ENCODE assay signal across 8 cellular contexts in genomic region chr6:89079611-89080213, GRCh38. TPM values are rescaled to one million over a fixed set of nuclear protein-coding genes. Genes with fewer than 3 reads are reported as not detected.
DNase-seq lines count a peak whose midpoint lies in the region; ATAC-seq and TF ChIP-seq lines count a peak whose summit lies in the region.

No MANE protein-coding gene starts in this region.

- DNase-seq in GM04503 (ENCODE audit: low read depth), result peak; percentile 24
- no peak for DNase-seq in LNCaP clone FGC (ENCODE audit: low read depth)
- DNase-seq in UCSD-AML1 (lab: John Stamatoyannopoulos, UW; ENCODE audit: unreplicated experiment), result peak; percentile 14
- DNase-seq in brain microvascular endothelial cell, result peak; percentile 49

- in situ Hi-C loops in brain microvascular endothelial cell (cut with HindIII; ENCODE audit: low pct_ligation_motif_present, low sequenced_read_pairs), result no loop called here

- no peak for TF ChIP-seq CTCF in LNCaP clone FGC (IDR thresholded peaks at IDR 0.05; ENCODE audit: control insufficient read depth, extremely low read depth, insufficient read depth)
- no peak for TF ChIP-seq CTCF in brain microvascular endothelial cell (IDR thresholded peaks at IDR 0.05; ENCODE audit: low read depth, low read length, missing control alignments)

- peak overlapping the region; percentile 92 for H3K4me2 ChIP-seq in skeletal muscle satellite cell (ENCODE audit: low read length)

- ATAC-seq in HG03095 (IDR thresholded peaks at IDR 0.05; ENCODE audit: unreplicated experiment) (no peak), GM18505 (IDR thresholded peaks at IDR 0.05; ENCODE audit: unreplicated experiment) (no peak)

- no peak for TF ChIP-seq POLR2A in GM18505 (IDR thresholded peaks at IDR 0.05; ENCODE audit: borderline replicate concordance, extremely low read depth, insufficient read depth, insufficient read length)

- peaks cover 2% of the 10 kb centered on the region for H3K36me3 ChIP-seq in brain microvascular endothelial cell (replicated peaks)
- peaks cover 17% of the 10 kb centered on the region for H3K36me3 ChIP-seq in iPS-20b (ENCODE audit: insufficient read depth, low read depth, low read length)
- H3K36me3 ChIP-seq in skeletal muscle satellite cell (ENCODE audit: insufficient read depth, low read length), result peaks cover 18% of the 10 kb centered on the region

- H3K27ac ChIP-seq in brain microvascular endothelial cell, result peak overlapping the region; percentile 95
- H3K27ac ChIP-seq in iPS-20b (ENCODE audit: low read length), result no peak overlapping the region

- H3K4me1 ChIP-seq in iPS-20b (ENCODE audit: insufficient read depth, low read length) (peaks cover 27% of the 10 kb centered on the region), skeletal muscle satellite cell (ENCODE audit: control insufficient read depth, insufficient read depth, low read length) (peaks cover 19% of the 10 kb centered on the region)

- H3K4me3 ChIP-seq in LNCaP clone FGC (ENCODE audit: low read depth, low read length) (peak overlapping the region; percentile 80), brain microvascular endothelial cell (ENCODE audit: low read depth, low read length) (peak overlapping the region; percentile 78), iPS-20b (ENCODE audit: low read length) (peak overlapping the region; percentile 70), skeletal muscle satellite cell (ENCODE audit: low read length) (peak overlapping the region; percentile 97)

- H3K9me3 ChIP-seq in iPS-20b (ENCODE audit: insufficient read depth, low read depth, low read length) (no peaks in the 10 kb centered on the region), skeletal muscle satellite cell (replicated peaks; ENCODE audit: low read length) (no peaks in the 10 kb centered on the region)

- H3K9ac ChIP-seq in iPS-20b (ENCODE audit: low read depth, low read length), result peak overlapping the region; percentile 65; the same call in 1 of the 2 replicates
- H3K9ac ChIP-seq in skeletal muscle satellite cell (ENCODE audit: low read depth, low read length), result peak overlapping the region; percentile 100

- no peaks in the 10 kb centered on the region for H3K27me3 ChIP-seq in brain microvascular endothelial cell (replicated peaks)
- H3K27me3 ChIP-seq in iPS-20b (ENCODE audit: insufficient read depth, low read length), result peaks cover 21% of the 10 kb centered on the region; the same call in 1 of the 2 replicates
- no peaks in the 10 kb centered on the region for H3K27me3 ChIP-seq in skeletal muscle satellite cell (ENCODE audit: control insufficient read depth, insufficient read depth, low read length)

RNA-seq across cellular contexts. Expression of gene PNRC1, which starts 0.8 kb away (rescaled TPM):
- total RNA-seq in skeletal muscle satellite cell (2012; rRNA removed), result 50.5 and 54.8 TPM in 2 replicates

RNA-seq across cellular contexts. Expression of gene SRSF12, which starts 38.2 kb away (rescaled TPM):
- under 0.01 and 0.22 TPM in 2 replicates for total RNA-seq in skeletal muscle satellite cell (2012; rRNA removed)
